ENCODE assay signal across 9 cellular contexts in genomic region chr5:172733179-172733973, GRCh38. TPM values are rescaled to one million over a fixed set of nuclear protein-coding genes. Genes with fewer than 3 reads are reported as not detected.
A peak's percentile ranks its signal among the peaks of the same experiment; 100 is the strongest.
DNase-seq lines count a peak whose midpoint lies in the region; TF ChIP-seq lines count a peak whose summit lies in the region.
"Had no signal": no experiment of that assay in that cellular context is flagged by ENCODE, and none has a peak within 500 bp of the region (broad histone marks: within the 10 kb centered on the region; RNA-seq: fewer than 3 reads in every experiment).

No MANE protein-coding gene starts in this region.

- H3K9ac ChIP-seq in muscle layer of colon (ENCODE audit: low read length) = peak overlapping the region; percentile 51

- H3K27me3 ChIP-seq in muscle layer of colon (ENCODE audit: control insufficient read depth in 1 of 2, insufficient read depth in 2 of 2, low read length in 2 of 2) (no peaks in the 10 kb centered on the region), vagina (no peaks in the 10 kb centered on the region)

- H3K9me3 ChIP-seq in muscle layer of colon (ENCODE audit: low read length) (no peaks in the 10 kb centered on the region), vagina (no peaks in the 10 kb centered on the region)

- H3K27ac ChIP-seq in muscle layer of colon (ENCODE audit: low read depth, low read length) (peak overlapping the region; percentile 95), vagina (peak overlapping the region; percentile 95)
- H3K27ac ChIP-seq: 22Rv1 had no signal

- intact Hi-C loops in vagina (cut with DNase I) (loop anchor here (5.0 kb wide), 1 partner anchor 34 kb away; no protein-coding TSS in a partner anchor), head of caudate nucleus (cut with DNase I) (no loop called here)

- in situ Hi-C loops in GM13976 (cut with MboI; ENCODE audit: low sequenced_read_pairs, unreplicated experiment) = no loop called here

- TF ChIP-seq POLR2A in vagina (IDR thresholded peaks at IDR 0.05) = peak in 1 of 2 donors; percentile 4

- DNase-seq in DMS53 (lab: John Stamatoyannopoulos, UW) (peak; percentile 38), DMS53 treated with DMSO at 0.1 percent for 48 hours (lab: John Stamatoyannopoulos, UW; ENCODE audit: unreplicated experiment) (no peak), epidermal melanocyte (ENCODE audit: insufficient read length, low spot score) (peak; percentile 54), vagina (ENCODE audit: extremely low spot score in 2 of 2) (peak in 1 of 2 donors; percentile 98), SHP77 (lab: John Stamatoyannopoulos, UW) (no peak), GM13976 (ENCODE audit: low spot score) (no peak), head of caudate nucleus (no peak)

- no peaks in the 10 kb centered on the region for H3K36me3 ChIP-seq in muscle layer of colon (ENCODE audit: insufficient read depth, low read length)
- no peaks in the 10 kb centered on the region for H3K36me3 ChIP-seq in vagina

- H3K4me3 ChIP-seq in muscle layer of colon (ENCODE audit: low read depth in 1 of 2, low read length in 2 of 2) = peak overlapping the region in 1 of 2 donors; percentile 44
- H3K4me3 ChIP-seq in vagina = no peak overlapping the region

- H3K4me1 ChIP-seq in muscle layer of colon (ENCODE audit: insufficient read depth, low read length) (peaks cover 40% of the 10 kb centered on the region), vagina (peaks cover 35% of the 10 kb centered on the region)

- TF ChIP-seq CTCF in vagina (IDR thresholded peaks at IDR 0.05) = peak in 1 of 3 experiments; percentile 18
- TF ChIP-seq CTCF in GM13976 (IDR thresholded peaks at IDR 0.05; ENCODE audit: borderline replicate concordance, control extremely low read depth, extremely low read depth, insufficient read depth, missing control alignments) = no peak

RNA-seq across cellular contexts. Expression of gene DUSP1, which starts 37.6 kb away (rescaled TPM):
- 2,876 TPM for total RNA-seq in vagina

Comparison
In these comparisons a context has a peak if more than half of its experiments do, and no peak if none do; other contexts are left out.
1. DNase-seq: peak in DMS53 (single experiment) and epidermal melanocyte (single experiment); none in DMS53 treated with DMSO at 0.1 percent for 48 hours (single experiment), SHP77 (0 of 2), GM13976 (single experiment) and head of caudate nucleus (0 of 42).